Comparison of ENCODE assay signal across 18 cellular contexts in genomic region chrX:86914569-86914968, GRCh38.
A peak's percentile ranks its signal among the peaks of the same experiment; 100 is the strongest.
DNase-seq lines count a peak whose midpoint lies in the region; TF ChIP-seq lines count a peak whose summit lies in the region.
"Had no signal": no experiment of that assay in that cellular context is flagged by ENCODE, and none has a peak within 500 bp of the region (broad histone marks: within the 10 kb centered on the region; RNA-seq: fewer than 3 reads in every experiment).

No MANE protein-coding gene starts in this region.

- no peak overlapping the region for H3K4me2 ChIP-seq in H9 (ENCODE audit: insufficient read depth, insufficient read length, low read length)
- H3K4me2 ChIP-seq: BLaER1 treated with 17β-estradiol and CSF1 and Interleukin-3, amounts not matched to agents 10 nM and 100 nM had no signal

- no peak overlapping the region for H3K23ac ChIP-seq in H9 (ENCODE audit: insufficient read length, low read depth, low read length)

- H3K4me1 Mint-ChIP-seq in H9 (0 out of 4 replicates have a peak, but pooled peaks cover 0 to 3% of the 10 kb centered on the region in 2 experiments), endodermal cell (no peaks in the 10 kb centered on the region)
- H3K4me1 Mint-ChIP-seq: B cell had no signal

- H3K27ac ChIP-seq in H9 (ENCODE audit: insufficient read length, low read depth, low read length) (no peak overlapping the region), endodermal cell (ENCODE audit: low read depth, low read length) (no peak overlapping the region)
- H3K27ac ChIP-seq: BLaER1 treated with 17β-estradiol and CSF1 and Interleukin-3, amounts not matched to agents 10 nM and 100 nM; C4-2B had no signal

- no peak overlapping the region for H2AK5ac ChIP-seq in H9 (ENCODE audit: insufficient read length, low read length)

- H4K91ac ChIP-seq in H9 (ENCODE audit: insufficient read length, low read depth, low read length), result no peak overlapping the region

- H3K9ac ChIP-seq in H9 (ENCODE audit: extremely low read depth, insufficient read length, low read length) (no peak overlapping the region), endodermal cell (ENCODE audit: extremely low read depth, low read length, poor library complexity, severe bottlenecking) (no peak overlapping the region)
- H3K9ac ChIP-seq: BLaER1 treated with 17β-estradiol and CSF1 and Interleukin-3, amounts not matched to agents 10 nM and 100 nM had no signal

- H4K5ac ChIP-seq in H9 (ENCODE audit: insufficient read length, low read depth, low read length), result no peak overlapping the region

- no peak overlapping the region for H2BK12ac ChIP-seq in H9 (ENCODE audit: insufficient read length, low read depth, low read length)

- no peak overlapping the region for H3K4ac ChIP-seq in H9 (ENCODE audit: low read depth, low read length)

- no peak overlapping the region for H2BK120ac ChIP-seq in H9 (ENCODE audit: low read depth, low read length, poor library complexity, severe bottlenecking)

- no peaks in the 10 kb centered on the region for H3K36me3 ChIP-seq in endodermal cell (ENCODE audit: control insufficient read depth, insufficient read depth, low read length)
- H3K36me3 ChIP-seq: BLaER1 treated with 17β-estradiol and CSF1 and Interleukin-3, amounts not matched to agents 10 nM and 100 nM had no signal

- H2BK5ac ChIP-seq in H9 (ENCODE audit: insufficient read length, low read length), result no peak overlapping the region

- H4K20me1 ChIP-seq in H9 (ENCODE audit: control insufficient read depth, insufficient read depth, insufficient read length), result no peaks in the 10 kb centered on the region

- H3K27me3 Mint-ChIP-seq in H9 (ENCODE audit: low read depth), result no peaks in the 10 kb centered on the region
- no peaks in the 10 kb centered on the region for H3K27me3 Mint-ChIP-seq in endodermal cell (ENCODE audit: insufficient read depth)
- H3K27me3 Mint-ChIP-seq: B cell; CD4-positive, alpha-beta T cell had no signal

- H3K9me3 ChIP-seq in H9 (ENCODE audit: control insufficient read depth, low read depth, low read length), result no peaks in the 10 kb centered on the region
- H3K9me3 ChIP-seq in endodermal cell (ENCODE audit: control insufficient read depth, low read length), result no peaks in the 10 kb centered on the region
- H3K9me3 ChIP-seq: BLaER1 treated with 17β-estradiol and CSF1 and Interleukin-3, amounts not matched to agents 10 nM and 100 nM; Caco-2 had no signal

- H4K8ac ChIP-seq in H9 (replicated peaks; ENCODE audit: insufficient read length, low read depth, low read length), result no peak overlapping the region

- no peaks in the 10 kb centered on the region for H3K36me3 Mint-ChIP-seq in H9 (ENCODE audit: insufficient read depth in 1 of 3, low read depth in 3 of 3)
- H3K36me3 Mint-ChIP-seq in endodermal cell (ENCODE audit: low read depth), result no peaks in the 10 kb centered on the region
- H3K36me3 Mint-ChIP-seq: CD8-positive, alpha-beta T cell had no signal

- H3K4me1 ChIP-seq in H9 (ENCODE audit: insufficient read depth, low read length) (no peaks in the 10 kb centered on the region), endodermal cell (ENCODE audit: control insufficient read depth, insufficient read depth, low read length) (no peaks in the 10 kb centered on the region)
- H3K4me1 ChIP-seq: BLaER1 treated with 17β-estradiol and CSF1 and Interleukin-3, amounts not matched to agents 10 nM and 100 nM; Caco-2 had no signal

- no peak overlapping the region for H3K4me3 ChIP-seq in endodermal cell (ENCODE audit: low read length)
- H3K4me3 ChIP-seq: BLaER1 treated with 17β-estradiol and CSF1 and Interleukin-3, amounts not matched to agents 10 nM and 100 nM had no signal

- H3K14ac ChIP-seq in H9 (ENCODE audit: insufficient read depth, low read length), result no peak overlapping the region

- no peak overlapping the region for H3K27ac Mint-ChIP-seq in H9
- no peak overlapping the region for H3K27ac Mint-ChIP-seq in endodermal cell
- H3K27ac Mint-ChIP-seq: B cell; CD4-positive, alpha-beta T cell; CD8-positive, alpha-beta T cell had no signal

- no peak overlapping the region for H3K56ac ChIP-seq in H9 (ENCODE audit: insufficient read length, low read depth, low read length)

- in situ Hi-C loops in GM13977 (cut with MboI; ENCODE audit: low pct_unique_long_range_greater_than_20kb, low sequenced_read_pairs, unreplicated experiment) (no loop called here), ACHN (cut with HindIII; ENCODE audit: low pct_ligation_motif_present, low pct_unique_long_range_greater_than_20kb, low sequenced_read_pairs) (no loop called here)

- DNase-seq in NCI-H82 (lab: John Stamatoyannopoulos, UW) (peak; percentile 7), NCI-H82 treated with DMSO at 0.1 percent for 48 hours (lab: John Stamatoyannopoulos, UW; ENCODE audit: unreplicated experiment) (no peak), H9 (no peak), endodermal cell (no peak), GM13977 (ENCODE audit: low spot score) (no peak), ACHN (no peak), hepatic stellate cell (ENCODE audit: low spot score) (no peak)
- DNase-seq: 8988T; AML-193; Caco-2; Calu3; CD4-positive, alpha-beta T cell; CD8-positive, alpha-beta T cell; DMS79 treated with DMSO at 0.1 percent for 48 hours; GF-D8 had no signal

- H2AFZ ChIP-seq in H9 (ENCODE audit: low read length), result no peak overlapping the region

- WGBS in H9 (ENCODE audit: extremely low coverage, insufficient read length, low lambda C conversion rate), result no CpG with 5 or more reads among the region's 1 CpG
- WGBS in endodermal cell (ENCODE audit: insufficient coverage in 1 of 2, insufficient read length in 1 of 2), 2 experiments, result 88% methylated on average over 1 of the region's 1 CpG; no CpG with 5 or more reads in 1 of the 2 experiments

- no peak overlapping the region for H2BK20ac ChIP-seq in H9 (ENCODE audit: low read depth, low read length, poor library complexity, severe bottlenecking)

- no peak overlapping the region for H3T11ph ChIP-seq in H9 (ENCODE audit: low read length)

- H3K79me1 ChIP-seq in H9 (ENCODE audit: insufficient read depth, low read depth, low read length, poor library complexity, severe bottlenecking), result no peaks in the 10 kb centered on the region

- H3K18ac ChIP-seq in H9 (ENCODE audit: insufficient read length, low read depth, low read length), result no peak overlapping the region

- H3K27me3 ChIP-seq in H9 (ENCODE audit: insufficient read depth, low read length), result 0 out of 2 replicates have a peak, but pooled peaks cover 2% of the 10 kb centered on the region
- H3K27me3 ChIP-seq in endodermal cell (ENCODE audit: control insufficient read depth, insufficient read depth, low read length, poor library complexity, severe bottlenecking), result no peaks in the 10 kb centered on the region

- no peaks in the 10 kb centered on the region for H3K23me2 ChIP-seq in H9 (ENCODE audit: insufficient read length, low read depth, low read length, poor library complexity, severe bottlenecking)

- H2BK15ac ChIP-seq in H9 (ENCODE audit: low read depth, low read length), result no peak overlapping the region

- no peaks in the 10 kb centered on the region for H3K79me2 ChIP-seq in H9 (ENCODE audit: insufficient read depth, low read length)

- H3K4me3 Mint-ChIP-seq in H9 (no peak overlapping the region), endodermal cell (no peak overlapping the region)
- H3K4me3 Mint-ChIP-seq: B cell; CD4-positive, alpha-beta T cell; CD8-positive, alpha-beta T cell had no signal

- TF ChIP-seq CTCF in H9 (conservative IDR thresholded peaks at IDR 0.05) (peak; percentile 52), endodermal cell (conservative IDR thresholded peaks at IDR 0.05) (peak; percentile 63), GM13977 (IDR thresholded peaks at IDR 0.05; ENCODE audit: extremely low read depth, insufficient read depth, missing control alignments) (no peak)

- H3K9me3 Mint-ChIP-seq in H9 (0 out of 5 replicates have a peak, but pooled peaks cover 0 to 2% of the 10 kb centered on the region in 2 experiments), endodermal cell (no peaks in the 10 kb centered on the region)
- H3K9me3 Mint-ChIP-seq: CD4-positive, alpha-beta T cell; CD8-positive, alpha-beta T cell had no signal
